Comparison of ENCODE assay signal across 7 cellular contexts in genomic region chr7:27201231-27202017, GRCh38. TPM values are rescaled to one million over a fixed set of nuclear protein-coding genes. Genes with fewer than 3 reads are reported as not detected.
DNase-seq lines count a peak whose midpoint lies in the region; ATAC-seq and TF ChIP-seq lines count a peak whose summit lies in the region.
"Had no signal": no experiment of that assay in that cellular context is flagged by ENCODE, and none has a peak within 500 bp of the region (broad histone marks: within the 10 kb centered on the region; RNA-seq: fewer than 3 reads in every experiment).

No MANE protein-coding gene starts in this region.

- in situ Hi-C loops in transverse colon (cut with MboI; ENCODE audit: low pct_ligation_motif_present in 1 of 4, low pct_unique_long_range_greater_than_20kb in 1 of 4, low sequenced_read_pairs in 3 of 4) = loop anchor here (10.0 to 25.0 kb wide), 7 partner anchors 373 to 811 kb away; no protein-coding TSS in a partner anchor

- CTCF ChIA-PET in activated naive CD4-positive, alpha-beta T cell treated with anti-CD3 and anti-CD28 coated beads, Interleukin-2, amount 10 ng/mL, durations not matched to agents 7 days and 5 days (lab: Charles Lee) = interaction anchor here (0.6 to 1.1 kb wide), 4 partner anchors 10 to 770 kb away, joined by 3 read pairs; no protein-coding TSS in a partner anchor

- no peak overlapping the region for H3K9ac ChIP-seq in neural progenitor cell

- peak overlapping the region; percentile 65 for H3K4me3 ChIP-seq in coronary artery
- H3K4me3 ChIP-seq in transverse colon = peak overlapping the region; percentile 4 to 73 (median 58)
- no peak overlapping the region for H3K4me3 ChIP-seq in neural progenitor cell

- no peak for TF ChIP-seq EP300 in transverse colon (IDR thresholded peaks at IDR 0.05; ENCODE audit: low read depth)

- H3K27me3 ChIP-seq in transverse colon = peaks cover 91% of the 10 kb centered on the region
- H3K27me3 ChIP-seq in neural progenitor cell = peaks cover 100% of the 10 kb centered on the region

- H3K36me3 ChIP-seq in transverse colon (no peaks in the 10 kb centered on the region), neural progenitor cell (no peaks in the 10 kb centered on the region)

- no peak for DNase-seq in activated naive CD4-positive, alpha-beta T cell treated with anti-CD3 and anti-CD28 coated beads, Interleukin-2, amount 10 ng/mL, durations not matched to agents 7 days and 5 days
- no peak for DNase-seq in activated naive CD4-positive, alpha-beta T cell (lab: John Stamatoyannopoulos, UW)
- DNase-seq in coronary artery (ENCODE audit: low spot score) = no peak
- DNase-seq in transverse colon = no peak
- no peak for DNase-seq in neural progenitor cell (ENCODE audit: low spot score)
- DNase-seq: effector CD8-positive, alpha-beta T cell had no signal

- H3K4me3 Mint-ChIP-seq in activated naive CD4-positive, alpha-beta T cell treated with anti-CD3 and anti-CD28 coated beads, Interleukin-2, amount 10 ng/mL, durations not matched to agents 7 days and 5 days = peak overlapping the region; percentile 29
- no peak overlapping the region for H3K4me3 Mint-ChIP-seq in neural progenitor cell

- peaks cover 92% of the 10 kb centered on the region for H3K27me3 Mint-ChIP-seq in activated naive CD4-positive, alpha-beta T cell treated with anti-CD3 and anti-CD28 coated beads, Interleukin-2, amount 10 ng/mL, durations not matched to agents 7 days and 5 days
- H3K27me3 Mint-ChIP-seq in neural progenitor cell (ENCODE audit: insufficient read depth, low read depth) = peaks cover 89% of the 10 kb centered on the region

- TF ChIP-seq CTCF in coronary artery (IDR thresholded peaks at IDR 0.05) (no peak), transverse colon (IDR thresholded peaks at IDR 0.05) (no peak), neural progenitor cell (IDR thresholded peaks at IDR 0.05) (no peak)

- TF ChIP-seq POLR2A in transverse colon (IDR thresholded peaks at IDR 0.05) = peak; percentile 51

- peaks cover 87% of the 10 kb centered on the region for H4K20me1 ChIP-seq in neural progenitor cell (ENCODE audit: low read depth)

- H3K9me3 Mint-ChIP-seq in activated naive CD4-positive, alpha-beta T cell treated with anti-CD3 and anti-CD28 coated beads, Interleukin-2, amount 10 ng/mL, durations not matched to agents 7 days and 5 days = no peaks in the 10 kb centered on the region
- H3K9me3 Mint-ChIP-seq in neural progenitor cell = peaks cover 9% of the 10 kb centered on the region

- H3K4me1 ChIP-seq in transverse colon (peaks cover 4 to 32% (median 13%) of the 10 kb centered on the region in 4 donors), neural progenitor cell (no peaks in the 10 kb centered on the region)

- H3F3A ChIP-seq in neural progenitor cell (ENCODE audit: low read depth) = peaks cover 15% of the 10 kb centered on the region

- H3K27ac ChIP-seq in coronary artery (no peak overlapping the region), transverse colon (peak overlapping the region; percentile 76 to 99 (median 96)), neural progenitor cell (no peak overlapping the region)

- H3K36me3 Mint-ChIP-seq in activated naive CD4-positive, alpha-beta T cell treated with anti-CD3 and anti-CD28 coated beads, Interleukin-2, amount 10 ng/mL, durations not matched to agents 7 days and 5 days = peaks cover 2% of the 10 kb centered on the region
- H3K36me3 Mint-ChIP-seq in neural progenitor cell = no peaks in the 10 kb centered on the region

- H3K4me1 Mint-ChIP-seq in activated naive CD4-positive, alpha-beta T cell treated with anti-CD3 and anti-CD28 coated beads, Interleukin-2, amount 10 ng/mL, durations not matched to agents 7 days and 5 days = peaks cover 26% of the 10 kb centered on the region
- H3K4me1 Mint-ChIP-seq in neural progenitor cell = peaks cover 11% of the 10 kb centered on the region

- peak overlapping the region; percentile 29 for H3K27ac Mint-ChIP-seq in activated naive CD4-positive, alpha-beta T cell treated with anti-CD3 and anti-CD28 coated beads, Interleukin-2, amount 10 ng/mL, durations not matched to agents 7 days and 5 days
- H3K27ac Mint-ChIP-seq in neural progenitor cell = no peak overlapping the region

- no peaks in the 10 kb centered on the region for H3K79me2 ChIP-seq in neural progenitor cell (ENCODE audit: low read depth)

- H3K4me2 ChIP-seq in neural progenitor cell = no peak overlapping the region

- 29% methylated on average over 9 of the region's 9 CpGs; no CpG with 5 or more reads in 1 of the 2 donors for whole genome bisulfite sequencing in transverse colon (ENCODE audit: low coverage in 1 of 2), 2 donors

- intact Hi-C loops in transverse colon (cut with DNase I; ENCODE audit: low total_unique reads) = loop anchor here (10.0 kb wide), 1 partner anchor 373 kb away; no protein-coding TSS in a partner anchor

- no peaks in the 10 kb centered on the region for H3K9me3 ChIP-seq in transverse colon
- no peaks in the 10 kb centered on the region for H3K9me3 ChIP-seq in neural progenitor cell (ENCODE audit: low read depth)

- no peak overlapping the region for H2AFZ ChIP-seq in neural progenitor cell (replicated peaks)

- ATAC-seq in GM21367 (IDR thresholded peaks at IDR 0.05; ENCODE audit: unreplicated experiment) = no peak

RNA-seq across cellular contexts. Expression of gene HOXA13, which starts 1.5 kb away (rescaled TPM):
- total RNA-seq in transverse colon (10 to 100 TPM; 22.5 to 69.9 (median 38.7) TPM), neural progenitor cell (ENCODE audit: low replicate concordance) (not detected in 2 replicates)

RNA-seq across cellular contexts. Expression of gene HOXA11, which starts 16.4 kb away (rescaled TPM):
- total RNA-seq in transverse colon = 10 to 100 TPM in 1 of 4 donors, 1 to 10 TPM in 3; 4.5 to 21.3 (median 7.7) TPM
- total RNA-seq in neural progenitor cell (ENCODE audit: low replicate concordance) = not detected in 2 replicates

RNA-seq across cellular contexts. Expression of gene HOXA10, which starts 27.3 kb away (rescaled TPM):
- total RNA-seq in transverse colon (10 to 100 TPM; 19.8 to 68.9 (median 36.4) TPM), neural progenitor cell (ENCODE audit: low replicate concordance) (not detected in 2 replicates)

RNA-seq across cellular contexts. Expression of gene HOXA9, which starts 36.1 kb away (rescaled TPM):
- total RNA-seq in transverse colon (100 to 1,000 TPM in 1 of 4 donors, 10 to 100 TPM in 3; 19.5 to 130 (median 50.6) TPM), neural progenitor cell (ENCODE audit: low replicate concordance) (not detected in 2 replicates)

RNA-seq across cellular contexts. Expression of gene EVX1, which starts 41.2 kb away (rescaled TPM):
- total RNA-seq in transverse colon (10 to 100 TPM in 1 of 4 donors, 1 to 10 TPM in 2, not detected in 1; 1.4 to 17.2 (median 3.4) TPM), neural progenitor cell (ENCODE audit: low replicate concordance) (not detected in 2 replicates)

Comparison
In these comparisons a context has a peak if more than half of its experiments do, and no peak if none do; other contexts are left out.
1. H3K27ac ChIP-seq: peak in transverse colon (4 of 4); none in coronary artery (0 of 2) and neural progenitor cell (single experiment).
2. RNA of gene HOXA13, which starts 1.5 kb away (total RNA-seq): 22.5 to 69.9 TPM in transverse colon; not detected in neural progenitor cell; every median in the first group is over 10 times any median in the second.
3. RNA of gene HOXA10, which starts 27.3 kb away (total RNA-seq): 19.8 to 68.9 TPM in transverse colon; not detected in neural progenitor cell; every median in the first group is over 10 times any median in the second.